Comparison of ENCODE assay signal across 8 cellular contexts in the genomic region with DNA sequence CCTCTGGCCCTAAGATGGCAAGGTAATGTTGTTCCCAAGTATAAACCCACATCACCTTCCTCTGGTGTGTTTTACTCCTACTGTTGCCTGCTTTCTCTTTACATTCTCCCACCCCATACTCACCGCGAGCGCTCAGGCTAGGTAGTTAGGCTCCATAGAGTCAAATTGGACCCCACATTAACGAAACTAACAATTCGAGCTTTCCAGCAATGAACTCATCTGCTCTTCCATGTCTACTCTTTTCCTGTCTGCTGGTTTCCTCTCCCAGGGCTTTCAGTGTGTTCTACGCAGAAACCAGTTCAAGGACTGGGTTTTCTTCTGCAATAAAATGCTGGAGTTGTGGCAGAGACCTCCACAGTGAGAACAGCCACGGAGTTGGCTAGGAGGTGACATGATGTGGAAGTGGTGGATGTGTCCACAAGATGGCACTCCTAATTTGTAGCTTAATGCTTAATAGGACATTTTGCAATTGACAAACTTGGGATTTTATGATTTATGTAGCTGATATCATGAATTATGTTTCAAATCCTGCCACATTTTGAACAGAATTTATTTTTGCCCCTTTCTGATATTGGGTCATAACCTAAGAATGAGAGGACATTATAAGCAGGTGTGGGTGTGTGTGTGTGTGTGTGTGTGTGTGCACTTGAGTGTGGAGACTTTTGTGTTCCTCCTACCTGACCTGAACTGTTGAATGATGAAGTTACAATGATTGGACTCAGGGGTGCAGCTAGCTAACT. TPM values are rescaled to one million over a fixed set of nuclear protein-coding genes. Genes with fewer than 3 reads are reported as not detected.
DNase-seq lines count a peak whose midpoint lies in the region; ATAC-seq, FAIRE-seq and TF ChIP-seq lines count a peak whose summit lies in the region.

No MANE protein-coding gene starts in this region.

- peak; percentile 44 to 48; a peak in 3 of 5 replicates for TF ChIP-seq RAD21 in A549 (conservative IDR thresholded peaks at IDR 0.05 in 1 of 2, IDR thresholded peaks at IDR 0.05 in 1 of 2)

- TF ChIP-seq POLR2A in A549 (IDR thresholded peaks at IDR 0.05; ENCODE audit: low read length), result no peak

- H4K20me1 ChIP-seq in DOHH2 (ENCODE audit: control insufficient read depth, insufficient read depth, low read depth, low read length), result peaks cover 7% of the 10 kb centered on the region
- H4K20me1 ChIP-seq in mammary epithelial cell (ENCODE audit: insufficient read depth, low read length), result no peaks in the 10 kb centered on the region

- H3K79me2 ChIP-seq in DOHH2 (ENCODE audit: control insufficient read depth, low read length) (peaks cover 61% of the 10 kb centered on the region), mammary epithelial cell (ENCODE audit: insufficient read depth, low read length) (peaks cover 54% of the 10 kb centered on the region)

- peaks cover 22% of the 10 kb centered on the region for H3K4me1 ChIP-seq in A549
- H3K4me1 ChIP-seq in DOHH2 (ENCODE audit: control insufficient read depth, low read length), result peaks cover 47% of the 10 kb centered on the region
- peaks cover 23% of the 10 kb centered on the region for H3K4me1 ChIP-seq in mammary epithelial cell (ENCODE audit: insufficient read depth, low read length)

- in situ Hi-C loops in mammary epithelial cell (cut with MboI; ENCODE audit: low sequenced_read_pairs in 2 of 2), result loop anchor here in 1 of 2 donors (25.0 kb wide), 1 partner anchor 139 kb away; no protein-coding TSS in a partner anchor

- H3K9ac ChIP-seq in mammary epithelial cell (ENCODE audit: insufficient read depth, low read length), result no peak overlapping the region

- ATAC-seq in A549 (no peak), GM21737 (IDR thresholded peaks at IDR 0.05; ENCODE audit: unreplicated experiment) (no peak), HG03565 (IDR thresholded peaks at IDR 0.05; ENCODE audit: unreplicated experiment) (no peak)

- no peaks in the 10 kb centered on the region for H3K9me2 ChIP-seq in DOHH2 (replicated peaks; ENCODE audit: control insufficient read depth, low read length)

- CTCF ChIA-PET in A549 (lab: Yijun Ruan, JAX) (interaction anchor here (0.6 to 1.6 kb wide), 11 partner anchors 8 to 279 kb away, joined by 3 to 35 read pairs (median 4); no protein-coding TSS in a partner anchor), mammary epithelial cell (lab: Charles Lee; ENCODE audit: low non-redundant PET) (interaction anchor here (0.6 to 1.3 kb wide), 4 partner anchors 125 to 238 kb away, joined by 3 to 19 read pairs (median 6); no protein-coding TSS in a partner anchor)

- peak overlapping the region; percentile 78 for H3K27ac Mint-ChIP-seq in mesothelial cell of epicardium

- BruUV-seq in mammary epithelial cell (replicated peaks; lab: Mats Ljungman, UMichigan), result no TSS peak

- TF ChIP-seq EP300 in A549 (IDR thresholded peaks at IDR 0.05), result no peak

- POLR2A ChIA-PET in A549 (lab: Yijun Ruan, JAX), result interaction anchor here (0.6 kb wide), 1 partner anchor 131 kb away, joined by 3 read pairs; no protein-coding TSS in a partner anchor

- H3K27ac ChIP-seq in A549 (no peak overlapping the region), DOHH2 (ENCODE audit: low read depth, low read length) (no peak overlapping the region), mammary epithelial cell (ENCODE audit: insufficient read depth, low read depth, low read length) (no peak overlapping the region)

- dilution Hi-C loops in mammary epithelial cell (cut with HindIII; ENCODE audit: low sequenced_read_pairs), result no loop called here

- H3F3A ChIP-seq in DOHH2 (ENCODE audit: control insufficient read depth, insufficient read depth), result no peaks in the 10 kb centered on the region

- no peak overlapping the region for H3K4me3 ChIP-seq in A549
- no peak overlapping the region for H3K4me3 ChIP-seq in DOHH2 (ENCODE audit: low read length)
- no peak overlapping the region for H3K4me3 ChIP-seq in mammary epithelial cell (replicated peaks in 1 of 3; ENCODE audit: insufficient read depth in 1 of 3, low read depth in 2 of 3, low read length in 3 of 3)

- no peaks in the 10 kb centered on the region for H3K9me3 Mint-ChIP-seq in mesothelial cell of epicardium

- no peaks in the 10 kb centered on the region for H3K9me3 ChIP-seq in A549
- H3K9me3 ChIP-seq in DOHH2 (ENCODE audit: control insufficient read depth, insufficient read depth, low read length), result no peaks in the 10 kb centered on the region
- H3K9me3 ChIP-seq in mammary epithelial cell (replicated peaks; ENCODE audit: insufficient read depth, low read length), result no peaks in the 10 kb centered on the region

- TF ChIP-seq CTCF in A549 (IDR thresholded peaks at IDR 0.05) (peak; percentile 63), DOHH2 (IDR thresholded peaks at IDR 0.05; ENCODE audit: low read depth, low read length, poor library complexity, severe bottlenecking) (peak; percentile 77), mammary epithelial cell (conservative IDR thresholded peaks at IDR 0.05 in 1 of 2, IDR thresholded peaks at IDR 0.05 in 1 of 2; ENCODE audit: extremely low read depth in 1 of 2, insufficient read depth in 1 of 2, low read depth in 1 of 2, low read length in 2 of 2) (peak; percentile 57 to 58), mesothelial cell of epicardium (IDR thresholded peaks at IDR 0.05; ENCODE audit: unreplicated experiment) (no peak)

- FAIRE-seq in A549 (lab: Jason Lieb, UNC), result no peak

- peaks cover 3% of the 10 kb centered on the region for H3K36me3 Mint-ChIP-seq in mesothelial cell of epicardium

- no peaks in the 10 kb centered on the region for H3K27me3 ChIP-seq in DOHH2 (ENCODE audit: control insufficient read depth, low read length)
- no peaks in the 10 kb centered on the region for H3K27me3 ChIP-seq in mammary epithelial cell (ENCODE audit: insufficient read depth, low read length)

- H3K36me3 ChIP-seq in DOHH2 (ENCODE audit: control insufficient read depth, low read length), result peaks cover 22% of the 10 kb centered on the region
- H3K36me3 ChIP-seq in mammary epithelial cell (ENCODE audit: insufficient read depth, low read length), result peaks cover 2% of the 10 kb centered on the region

- H2AFZ ChIP-seq in mammary epithelial cell (ENCODE audit: low read depth, low read length), result peak overlapping the region; percentile 10

- H3K4me3 Mint-ChIP-seq in mesothelial cell of epicardium, result peak overlapping the region; percentile 43

- peaks cover 21% of the 10 kb centered on the region for H3K4me1 Mint-ChIP-seq in mesothelial cell of epicardium

- 76% methylated on average over 7 of the region's 7 CpGs for WGBS in A549 (ENCODE audit: missing lambda C conversion rate)
- WGBS in mammary epithelial cell (ENCODE audit: low coverage, missing lambda C conversion rate), result 65% methylated on average over 7 of the region's 7 CpGs

- intact Hi-C loops in mammary epithelial cell (cut with micrococcal nuclease), result loop anchor here (1.0 kb wide), 1 partner anchor 237 kb away; no protein-coding TSS in a partner anchor

- H3K4me2 ChIP-seq in A549 (peak overlapping the region; percentile 96), DOHH2 (ENCODE audit: low read length) (0 out of 2 replicates have a peak overlapping the region, but pooled peaks have one; percentile 96), mammary epithelial cell (ENCODE audit: insufficient read depth, low read depth, low read length) (no peak overlapping the region)

- peaks cover 7% of the 10 kb centered on the region for H3K27me3 Mint-ChIP-seq in mesothelial cell of epicardium (ENCODE audit: low read depth)

- peak; percentile 54 to 61 for DNase-seq in A549 (ENCODE audit: low read depth in 1 of 2, low spot score in 1 of 2)
- peak; percentile 1 for DNase-seq in NCI-H748 treated with DMSO at 0.1 percent for 48 hours (lab: John Stamatoyannopoulos, UW)
- peak; percentile 31 for DNase-seq in mammary epithelial cell
- no peak for DNase-seq in mesothelial cell of epicardium (ENCODE audit: low spot score in 2 of 2, unreplicated experiment in 2 of 2)
- DNase-seq in T-helper 9 cell, result no peak

TF ChIP-seq in A549, 52 proteins besides CTCF, POLR2A, EP300 and RAD21 (continues in another document):
- no peak for TF ChIP-seq EHMT2 (IDR thresholded peaks at IDR 0.05; ENCODE audit: low read depth)
- no peak for TF ChIP-seq TP53 (CRISPR knock-in tag; IDR thresholded peaks at IDR 0.05)
- TF ChIP-seq ZSCAN20 (CRISPR knock-in tag; IDR thresholded peaks at IDR 0.05), result no peak
- no peak for TF ChIP-seq RFX5 (IDR thresholded peaks at IDR 0.05)

RNA-seq across cellular contexts. Expression of gene UQCRC2, which starts 2.2 kb away (rescaled TPM):
- 257 and 295 TPM in 2 replicates for polyA plus RNA-seq in A549 (2011; rRNA removed)
- 156 and 179 TPM in 2 replicates for polyA plus RNA-seq in A549 (2012; cell fraction: cytosol; rRNA removed)
- 110 and 153 TPM in 2 replicates for polyA plus RNA-seq in A549 (2012; cell fraction: nucleus; rRNA removed)
- 233 to 253 TPM (median 237 TPM) in 3 replicates for polyA plus RNA-seq in A549 (2017; fragmentation: RNase III; extraction: RNeasy Plus Mini Kit Qiagen cat#74134 plus additional on column Dnase treatment)
- 239 and 246 TPM in 2 replicates for polyA minus RNA-seq in A549 (2011; rRNA and poly(A)+ RNA removed)
- total RNA-seq in mammary epithelial cell, result 100 to 1,000 TPM; 181 to 205 TPM
- polyA plus RNA-seq in mammary epithelial cell, result 168 TPM
- polyA minus RNA-seq in mammary epithelial cell, result 208 TPM
- total RNA-seq in mesothelial cell of epicardium, result 197 to 221 TPM (median 199 TPM) in 3 replicates

RNA-seq across cellular contexts. Expression of gene PDZD9, which starts 50.0 kb away (rescaled TPM):
- not detected in 2 replicates for polyA plus RNA-seq in A549 (2011; rRNA removed)
- polyA plus RNA-seq in A549 (2012; cell fraction: cytosol; rRNA removed), result not detected in 2 replicates
- not detected in 2 replicates for polyA plus RNA-seq in A549 (2012; cell fraction: nucleus; rRNA removed)
- not detected in 3 replicates for polyA plus RNA-seq in A549 (2017; fragmentation: RNase III; extraction: RNeasy Plus Mini Kit Qiagen cat#74134 plus additional on column Dnase treatment)
- polyA minus RNA-seq in A549 (2011; rRNA and poly(A)+ RNA removed), result not detected in 2 replicates
- not detected for total RNA-seq in mammary epithelial cell
- polyA plus RNA-seq in mammary epithelial cell, result 0.05 TPM
- polyA minus RNA-seq in mammary epithelial cell, result not detected
- not detected in 3 replicates for total RNA-seq in mesothelial cell of epicardium

RNA-seq across cellular contexts. Expression of gene MOSMO, which starts 57.0 kb away (rescaled TPM):
- polyA plus RNA-seq in A549 (2011; rRNA removed), result 14.4 and 14.7 TPM in 2 replicates
- polyA plus RNA-seq in A549 (2012; cell fraction: cytosol; rRNA removed), result 3.9 and 4.7 TPM in 2 replicates
- 4.9 and 6.7 TPM in 2 replicates for polyA plus RNA-seq in A549 (2012; cell fraction: nucleus; rRNA removed)
- 9.6 to 10.6 TPM (median 9.7 TPM) in 3 replicates for polyA plus RNA-seq in A549 (2017; fragmentation: RNase III; extraction: RNeasy Plus Mini Kit Qiagen cat#74134 plus additional on column Dnase treatment)
- polyA minus RNA-seq in A549 (2011; rRNA and poly(A)+ RNA removed), result 4.9 and 7.2 TPM in 2 replicates
- 10 to 100 TPM; 19.0 to 34.8 TPM for total RNA-seq in mammary epithelial cell
- 22.6 TPM for polyA plus RNA-seq in mammary epithelial cell
- polyA minus RNA-seq in mammary epithelial cell, result 23.4 TPM
- 14.8 to 17.5 TPM (median 17.0 TPM) in 3 replicates for total RNA-seq in mesothelial cell of epicardium

Comparison
In these comparisons a context has a peak if more than half of its experiments do, and no peak if none do; other contexts are left out.
1. DNase-seq: peak in A549 (2 of 2), NCI-H748 treated with DMSO at 0.1 percent for 48 hours (single experiment) and mammary epithelial cell (single experiment); none in mesothelial cell of epicardium (0 of 2) and T-helper 9 cell (single experiment).